In genomic region chr17:82449883-82450356, GRCh38 we compare ENCODE assay signal across 8 cellular contexts. TPM values are rescaled to one million over a fixed set of nuclear protein-coding genes. Genes with fewer than 3 reads are reported as not detected.
A peak's percentile ranks its signal among the peaks of the same experiment; 100 is the strongest.
DNase-seq lines count a peak whose midpoint lies in the region; ATAC-seq and TF ChIP-seq lines count a peak whose summit lies in the region.

No MANE protein-coding gene starts in this region.

- CTCF ChIA-PET in activated CD8-positive, alpha-beta T cell treated with anti-CD3 and anti-CD28 coated beads for 36 hours (lab: Charles Lee) = interaction anchor here (1.3 to 2.1 kb wide), 2 partner anchors 25 to 31 kb away, joined by 4 to 9 read pairs; no protein-coding TSS in a partner anchor

- H3K36me3 Mint-ChIP-seq in activated CD8-positive, alpha-beta T cell treated with anti-CD3 and anti-CD28 coated beads for 36 hours (ENCODE audit: low read depth) = peaks cover 34% of the 10 kb centered on the region

- H3K9me3 Mint-ChIP-seq in activated CD8-positive, alpha-beta T cell treated with anti-CD3 and anti-CD28 coated beads for 36 hours = no peaks in the 10 kb centered on the region

- H4K20me1 ChIP-seq in fibroblast of lung (ENCODE audit: control insufficient read depth, extremely low read depth, insufficient read depth, low read length) = no peaks in the 10 kb centered on the region

- no peaks in the 10 kb centered on the region for H3K9me3 ChIP-seq in fibroblast of lung (ENCODE audit: control insufficient read depth, insufficient read depth, low read depth, low read length)

- no peak for DNase-seq in Right ventricle myocardium inferior (ENCODE audit: missing footprints)
- no peak for DNase-seq in left ventricle myocardium superior
- DNase-seq in activated CD8-positive, alpha-beta T cell treated with anti-CD3 and anti-CD28 coated beads for 36 hours = peak; percentile 76
- DNase-seq in fibroblast of lung (ENCODE audit: low read depth in 2 of 2) = no peak
- DNase-seq in HuH-7 (ENCODE audit: low spot score) = no peak
- DNase-seq in NCI-H510A (lab: John Stamatoyannopoulos, UW) = no peak

- H3K4me1 Mint-ChIP-seq in activated CD8-positive, alpha-beta T cell treated with anti-CD3 and anti-CD28 coated beads for 36 hours (ENCODE audit: low read depth) = peaks cover 27% of the 10 kb centered on the region

- intact Hi-C loops in Right ventricle myocardium inferior (cut with DNase I) = loop anchor here (5.0 kb wide), 1 partner anchor 33 kb away; the partner anchor contains the start of genes HEXD and OGFOD3
- intact Hi-C loops in left ventricle myocardium superior (cut with micrococcal nuclease) = no loop called here
- intact Hi-C loops in activated CD8-positive, alpha-beta T cell treated with anti-CD3 and anti-CD28 coated beads for 36 hours (cut with micrococcal nuclease) = no loop called here

- peak overlapping the region; percentile 100 for H3K27ac Mint-ChIP-seq in activated CD8-positive, alpha-beta T cell treated with anti-CD3 and anti-CD28 coated beads for 36 hours

- H3K36me3 ChIP-seq in fibroblast of lung (ENCODE audit: control insufficient read depth, insufficient read depth, low read length) (peaks cover 6% of the 10 kb centered on the region), rectal smooth muscle tissue (ENCODE audit: control insufficient read depth, insufficient read depth, low read length) (no peaks in the 10 kb centered on the region)

- no peaks in the 10 kb centered on the region for H3K27me3 ChIP-seq in fibroblast of lung (ENCODE audit: control insufficient read depth, insufficient read depth, low read length)
- no peaks in the 10 kb centered on the region for H3K27me3 ChIP-seq in rectal smooth muscle tissue (ENCODE audit: control insufficient read depth, insufficient read depth, low read length)

- peak overlapping the region; percentile 83 for H3K4me2 ChIP-seq in fibroblast of lung (ENCODE audit: extremely low read depth, insufficient read depth, low read length)

- TF ChIP-seq CTCF in activated CD8-positive, alpha-beta T cell treated with anti-CD3 and anti-CD28 coated beads for 36 hours (IDR thresholded peaks at IDR 0.05) = no peak
- no peak for TF ChIP-seq CTCF in fibroblast of lung (conservative IDR thresholded peaks at IDR 0.05 in 1 of 2, IDR thresholded peaks at IDR 0.05 in 1 of 2; ENCODE audit: low read depth in 1 of 2, low read length in 2 of 2)

- H3K4me1 ChIP-seq in fibroblast of lung (ENCODE audit: control insufficient read depth, extremely low read depth, insufficient read depth, low read length) = peaks cover 6% of the 10 kb centered on the region
- H3K4me1 ChIP-seq in rectal smooth muscle tissue (ENCODE audit: control insufficient read depth, insufficient read depth, low read length) = peaks cover 7% of the 10 kb centered on the region

- peak overlapping the region; percentile 62 to 86 (median 83) for H3K4me3 ChIP-seq in fibroblast of lung (replicated peaks in 1 of 4; ENCODE audit: control extremely low read depth in 1 of 4, insufficient read depth in 1 of 4, low read depth in 3 of 4, low read length in 4 of 4)
- peak overlapping the region; percentile 72 for H3K4me3 ChIP-seq in rectal smooth muscle tissue (ENCODE audit: low read length)

- H3K9ac ChIP-seq in fibroblast of lung (ENCODE audit: insufficient read depth, low read length) = peak overlapping the region; percentile 89
- H3K9ac ChIP-seq in rectal smooth muscle tissue (ENCODE audit: low read length) = peak overlapping the region; percentile 39

- no peaks in the 10 kb centered on the region for H3K27me3 Mint-ChIP-seq in activated CD8-positive, alpha-beta T cell treated with anti-CD3 and anti-CD28 coated beads for 36 hours

- peak overlapping the region; percentile 99 for H3K4me3 Mint-ChIP-seq in activated CD8-positive, alpha-beta T cell treated with anti-CD3 and anti-CD28 coated beads for 36 hours

- POLR2A ChIA-PET in activated CD8-positive, alpha-beta T cell treated with anti-CD3 and anti-CD28 coated beads for 36 hours (lab: Charles Lee) = interaction anchor here (0.8 to 2.3 kb wide), 13 partner anchors 9 to 428 kb away, joined by 3 to 27 read pairs (median 4); partner anchors contain the start of genes CENPX, FOXK2, HEXD and NARF

- peak overlapping the region; percentile 86 for H3K27ac ChIP-seq in fibroblast of lung (ENCODE audit: insufficient read depth, low read length)
- H3K27ac ChIP-seq in rectal smooth muscle tissue (ENCODE audit: low read depth, low read length) = peak overlapping the region; percentile 89

- H2AFZ ChIP-seq in fibroblast of lung (ENCODE audit: low read length) = no peak overlapping the region

- peaks cover 11% of the 10 kb centered on the region for H3K79me2 ChIP-seq in fibroblast of lung (ENCODE audit: control insufficient read depth, insufficient read depth, low read length)

- ATAC-seq in Right ventricle myocardium inferior (peak; percentile 1), left ventricle myocardium superior (no peak), HG03045 (IDR thresholded peaks at IDR 0.05; ENCODE audit: unreplicated experiment) (no peak)
- peak; percentile 8 for ATAC-seq in activated CD8-positive, alpha-beta T cell treated with anti-CD3 and anti-CD28 coated beads for 36 hours

RNA-seq across cellular contexts. Expression of gene CYBC1, which starts 0.6 kb away (rescaled TPM):
- total RNA-seq in Right ventricle myocardium inferior = 29.4 TPM
- total RNA-seq in left ventricle myocardium superior = 30.8 TPM
- total RNA-seq in activated CD8-positive, alpha-beta T cell treated with anti-CD3 and anti-CD28 coated beads for 36 hours = 100 to 1,000 TPM; 189 to 192 TPM
- 64.1 and 77.6 TPM in 2 replicates for total RNA-seq in fibroblast of lung
- 62.7 and 69.9 TPM in 2 replicates for polyA plus RNA-seq in fibroblast of lung
- 45.3 and 46.7 TPM in 2 replicates for polyA plus RNA-seq in fibroblast of lung (2012)
- 58.4 and 168 TPM in 2 replicates for polyA minus RNA-seq in fibroblast of lung (ENCODE audit: low replicate concordance)

RNA-seq across cellular contexts. Expression of gene NARF, which starts 8.6 kb away (rescaled TPM):
- total RNA-seq in Right ventricle myocardium inferior (72.7 TPM), left ventricle myocardium superior (90.4 TPM), fibroblast of lung (22.0 and 30.0 TPM in 2 replicates)
- 10 to 100 TPM; 63.9 to 65.4 TPM for total RNA-seq in activated CD8-positive, alpha-beta T cell treated with anti-CD3 and anti-CD28 coated beads for 36 hours
- 34.5 and 38.7 TPM in 2 replicates for polyA plus RNA-seq in fibroblast of lung
- polyA plus RNA-seq in fibroblast of lung (2012) = 30.0 and 31.8 TPM in 2 replicates
- polyA minus RNA-seq in fibroblast of lung (ENCODE audit: low replicate concordance) = 17.1 and 25.4 TPM in 2 replicates

RNA-seq across cellular contexts. Expression of gene OGFOD3, which starts 31.5 kb away (rescaled TPM):
- total RNA-seq in Right ventricle myocardium inferior = 23.5 TPM
- 28.5 TPM for total RNA-seq in left ventricle myocardium superior
- 10 to 100 TPM; 22.0 to 25.0 TPM for total RNA-seq in activated CD8-positive, alpha-beta T cell treated with anti-CD3 and anti-CD28 coated beads for 36 hours
- total RNA-seq in fibroblast of lung = 18.2 and 27.1 TPM in 2 replicates
- polyA plus RNA-seq in fibroblast of lung = 25.6 and 30.7 TPM in 2 replicates
- 31.5 and 34.3 TPM in 2 replicates for polyA plus RNA-seq in fibroblast of lung (2012)
- polyA minus RNA-seq in fibroblast of lung (ENCODE audit: low replicate concordance) = 25.9 and 64.8 TPM in 2 replicates

RNA-seq across cellular contexts. Expression of gene HEXD, which starts 31.8 kb away (rescaled TPM):
- 14.4 TPM for total RNA-seq in Right ventricle myocardium inferior
- 18.6 TPM for total RNA-seq in left ventricle myocardium superior
- 10 to 100 TPM; 21.8 to 21.9 TPM for total RNA-seq in activated CD8-positive, alpha-beta T cell treated with anti-CD3 and anti-CD28 coated beads for 36 hours
- total RNA-seq in fibroblast of lung = 16.7 and 18.2 TPM in 2 replicates
- 5.0 and 6.4 TPM in 2 replicates for polyA plus RNA-seq in fibroblast of lung
- 6.1 and 6.4 TPM in 2 replicates for polyA plus RNA-seq in fibroblast of lung (2012)
- polyA minus RNA-seq in fibroblast of lung (ENCODE audit: low replicate concordance) = 5.4 and 19.8 TPM in 2 replicates

Comparison
In these comparisons a context has a peak if more than half of its experiments do, and no peak if none do; other contexts are left out.
1. ATAC-seq: peak in Right ventricle myocardium inferior (single experiment) and activated CD8-positive, alpha-beta T cell treated with anti-CD3 and anti-CD28 coated beads for 36 hours (single experiment); none in left ventricle myocardium superior (single experiment) and HG03045 (single experiment).